ENCODE assay signal across 27 cellular contexts in genomic region chr1:245469006-245469405, GRCh38.
"Had no signal": no experiment of that assay in that cellular context is flagged by ENCODE, and none has a peak within 500 bp of the region (broad histone marks: within the 10 kb centered on the region; RNA-seq: fewer than 3 reads in every experiment).

No MANE protein-coding gene starts in this region.

- H3K27me3 Mint-ChIP-seq: naive thymus-derived CD4-positive, alpha-beta T cell; progenitor cell of endocrine pancreas; stimulated activated memory B cell treated with anti-CD40 and anti-IgM and Interleukin-4, amounts not matched to agents 10 μg/mL and 1 μg/mL and 100 μg/mL, for 72 hours; stimulated activated naive CD8-positive, alpha-beta T cell treated with anti-CD3 and anti-CD28 coated beads, Interleukin-15, amount 100 ng/mL, for 72 hours; type B pancreatic cell had no signal

- H3K9me3 ChIP-seq: heart right ventricle, left lung, ovary, right atrium auricular region, right lobe of liver, testis, tibial artery, uterus had no signal

- H3K4me2 ChIP-seq: hepatocyte, smooth muscle cell had no signal

- H3K4me1 Mint-ChIP-seq: naive thymus-derived CD4-positive, alpha-beta T cell; stimulated activated memory B cell treated with anti-CD40 and anti-IgM and Interleukin-4, amounts not matched to agents 10 μg/mL and 1 μg/mL and 100 μg/mL, for 72 hours; stimulated activated naive CD8-positive, alpha-beta T cell treated with anti-CD3 and anti-CD28 coated beads, Interleukin-15, amount 100 ng/mL, for 72 hours had no signal

- H3K4me1 ChIP-seq: heart right ventricle, left lung, right atrium auricular region, right lobe of liver, testis, tibial artery, uterus had no signal

- DNase-seq: heart right ventricle; islet precursor cell; left cardiac atrium; left lung; mesendoderm; naive thymus-derived CD4-positive, alpha-beta T cell; ovary; right lobe of liver; stimulated activated CD4-positive, alpha-beta T cell treated with anti-CD3 and anti-CD28 coated beads, Interleukin-1b, Interleukin-23, amount 100 ng/mL, for 48 hours; stimulated activated CD4-positive, alpha-beta T cell treated with anti-CD3 and anti-CD28 coated beads, Interleukin-2, amount 100 ng/mL, for 48 hours; stimulated activated CD4-positive, alpha-beta T cell treated with anti-CD3 and anti-CD28 coated beads, Interleukin-4, amount 100 ng/mL, for 4 hours; stimulated activated CD8-positive, alpha-beta memory T cell treated with anti-CD3 and anti-CD28 coated beads, Interleukin-4, amount 100 ng/mL, for 48 hours; stimulated activated naive CD4-positive, alpha-beta T cell treated with Interleukin-2 at 50 U/mL for 16 hours; stimulated activated naive CD8-positive, alpha-beta T cell treated with anti-CD3 and anti-CD28 coated beads, Interleukin-15, amount 100 ng/mL, for 72 hours; substantia nigra; testis; tibial artery; uterus had no signal

- H3K27ac Mint-ChIP-seq: mesothelial cell of epicardium; naive thymus-derived CD4-positive, alpha-beta T cell; natural killer cell treated with Interleukin-12 subunit alpha and Interleukin-12 subunit beta and Interleukin-15 and Interleukin-18, amount 100 ng/mL, for 72 hours; progenitor cell of endocrine pancreas; stimulated activated memory B cell treated with anti-CD40 and anti-IgM and Interleukin-4, amounts not matched to agents 10 μg/mL and 1 μg/mL and 100 μg/mL, for 72 hours; stimulated activated naive CD8-positive, alpha-beta T cell treated with anti-CD3 and anti-CD28 coated beads, Interleukin-15, amount 100 ng/mL, for 72 hours; type B pancreatic cell had no signal

- H2AFZ ChIP-seq: hepatocyte had no signal

- H3K4me3 ChIP-seq: heart right ventricle, hepatocyte, left lung, lung, ovary, right atrium auricular region, right lobe of liver, smooth muscle cell, testis, tibial artery, uterus had no signal

- H3K36me3 ChIP-seq: heart right ventricle, left lung, ovary, right atrium auricular region, right lobe of liver, tibial artery, uterus had no signal

- H3K27ac ChIP-seq: heart right ventricle, hepatocyte, left lung, ovary, right atrium auricular region, right lobe of liver, testis, tibial artery, uterus had no signal

- H3K36me3 Mint-ChIP-seq: naive thymus-derived CD4-positive, alpha-beta T cell; natural killer cell treated with Interleukin-12 subunit alpha and Interleukin-12 subunit beta and Interleukin-15 and Interleukin-18, amount 100 ng/mL, for 72 hours; stimulated activated memory B cell treated with anti-CD40 and anti-IgM and Interleukin-4, amounts not matched to agents 10 μg/mL and 1 μg/mL and 100 μg/mL, for 72 hours; type B pancreatic cell had no signal

- H3K4me3 Mint-ChIP-seq: mesothelial cell of epicardium; naive thymus-derived CD4-positive, alpha-beta T cell; natural killer cell treated with Interleukin-12 subunit alpha and Interleukin-12 subunit beta and Interleukin-15 and Interleukin-18, amount 100 ng/mL, for 72 hours; stimulated activated memory B cell treated with anti-CD40 and anti-IgM and Interleukin-4, amounts not matched to agents 10 μg/mL and 1 μg/mL and 100 μg/mL, for 72 hours; stimulated activated naive CD8-positive, alpha-beta T cell treated with anti-CD3 and anti-CD28 coated beads, Interleukin-15, amount 100 ng/mL, for 72 hours; type B pancreatic cell had no signal

- ATAC-seq: heart right ventricle; left cardiac atrium; left lung; naive thymus-derived CD4-positive, alpha-beta T cell; natural killer cell treated with Interleukin-12 subunit alpha and Interleukin-12 subunit beta and Interleukin-15 and Interleukin-18, amount 100 ng/mL, for 72 hours; right lobe of liver; stimulated activated memory B cell treated with anti-CD40 and anti-IgM and Interleukin-4, amounts not matched to agents 10 μg/mL and 1 μg/mL and 100 μg/mL, for 72 hours; stimulated activated naive CD8-positive, alpha-beta T cell treated with anti-CD3 and anti-CD28 coated beads, Interleukin-15, amount 100 ng/mL, for 72 hours had no signal

- H3K9me3 Mint-ChIP-seq: mesothelial cell of epicardium; natural killer cell treated with Interleukin-12 subunit alpha and Interleukin-12 subunit beta and Interleukin-15 and Interleukin-18, amount 100 ng/mL, for 72 hours had no signal

- H3K27me3 ChIP-seq: heart right ventricle, hepatocyte, left lung, ovary, right atrium auricular region, right lobe of liver, testis, tibial artery, uterus had no signal
